Comparison of ENCODE assay signal across 8 cellular contexts in genomic region chr5:115377468-115378217, GRCh38.
DNase-seq lines count a peak whose midpoint lies in the region; ATAC-seq and TF ChIP-seq lines count a peak whose summit lies in the region.

No MANE protein-coding gene starts in this region.

- no TSS peak for BruUV-seq in Caco-2 (replicated peaks; lab: Mats Ljungman, UMichigan)

- H3K4me3 ChIP-seq in right atrium auricular region (no peak overlapping the region), Caco-2 (ENCODE audit: low read depth, low read length) (no peak overlapping the region)

- peaks cover under 1% of the 10 kb centered on the region for H3K27me3 Mint-ChIP-seq in T-helper 2 cell treated with Interferon-gamma antibody and Interleukin-4, amounts not matched to agents 5 μg/mL and 100 μg/mL, for 36 hours (ENCODE audit: low read depth)
- peaks cover 5% of the 10 kb centered on the region for H3K27me3 Mint-ChIP-seq in Caco-2 (ENCODE audit: insufficient read depth, unreplicated experiment)

- POLR2A ChIA-PET in Caco-2 (lab: Charles Lee): no interaction called here

- peaks cover 15% of the 10 kb centered on the region for H3K4me1 Mint-ChIP-seq in T-helper 2 cell treated with Interferon-gamma antibody and Interleukin-4, amounts not matched to agents 5 μg/mL and 100 μg/mL, for 36 hours (ENCODE audit: low read depth)
- H3K4me1 Mint-ChIP-seq in Caco-2 (ENCODE audit: low read depth, unreplicated experiment): no peaks in the 10 kb centered on the region

- no peaks in the 10 kb centered on the region for H3K9me3 Mint-ChIP-seq in T-helper 2 cell treated with Interferon-gamma antibody and Interleukin-4, amounts not matched to agents 5 μg/mL and 100 μg/mL, for 36 hours
- H3K9me3 Mint-ChIP-seq in Caco-2 (ENCODE audit: unreplicated experiment): no peaks in the 10 kb centered on the region

- ATAC-seq in HG02840 (IDR thresholded peaks at IDR 0.05; ENCODE audit: low FRiP score, unreplicated experiment) (peak; percentile 44), GM19324 (IDR thresholded peaks at IDR 0.05; ENCODE audit: low FRiP score, unreplicated experiment) (no peak)

- H3K27ac Mint-ChIP-seq in T-helper 2 cell treated with Interferon-gamma antibody and Interleukin-4, amounts not matched to agents 5 μg/mL and 100 μg/mL, for 36 hours: no peak overlapping the region
- H3K27ac Mint-ChIP-seq in Caco-2 (ENCODE audit: unreplicated experiment): no peak overlapping the region

- H3K36me3 ChIP-seq in right atrium auricular region (no peaks in the 10 kb centered on the region), Caco-2 (ENCODE audit: control insufficient read depth, insufficient read depth, low read length) (no peaks in the 10 kb centered on the region)

- peak overlapping the region in 1 of 2 donors; percentile 51 for H3K27ac ChIP-seq in right atrium auricular region

- CTCF ChIA-PET in Caco-2 (lab: Charles Lee): no interaction called here

- no peaks in the 10 kb centered on the region for H3K36me3 Mint-ChIP-seq in T-helper 2 cell treated with Interferon-gamma antibody and Interleukin-4, amounts not matched to agents 5 μg/mL and 100 μg/mL, for 36 hours (ENCODE audit: low read depth)
- H3K36me3 Mint-ChIP-seq in Caco-2 (ENCODE audit: insufficient read depth, unreplicated experiment): no peaks in the 10 kb centered on the region

- intact Hi-C loops in Caco-2 (cut with micrococcal nuclease; ENCODE audit: unreplicated experiment): no loop called here

- H3K4me3 Mint-ChIP-seq in T-helper 2 cell treated with Interferon-gamma antibody and Interleukin-4, amounts not matched to agents 5 μg/mL and 100 μg/mL, for 36 hours: peak overlapping the region; percentile 25
- no peak overlapping the region for H3K4me3 Mint-ChIP-seq in Caco-2 (ENCODE audit: unreplicated experiment)

- H3K9me3 ChIP-seq in right atrium auricular region: no peaks in the 10 kb centered on the region
- no peaks in the 10 kb centered on the region for H3K9me3 ChIP-seq in Caco-2

- TF ChIP-seq CTCF in right atrium auricular region (IDR thresholded peaks at IDR 0.05) (peak; percentile 15 to 62), Caco-2 (IDR thresholded peaks at IDR 0.05; ENCODE audit: insufficient read depth in 1 of 2, low read depth in 1 of 2, low read length in 1 of 2, severe bottlenecking in 1 of 2, unreplicated experiment in 1 of 2) (peak in 1 of 2 experiments; percentile 3)

- peak; percentile 10 for DNase-seq in NCI-H82 (lab: John Stamatoyannopoulos, UW)
- no peak for DNase-seq in NCI-H82 treated with DMSO at 0.1 percent for 48 hours (lab: John Stamatoyannopoulos, UW; ENCODE audit: unreplicated experiment)
- peak; percentile 7 for DNase-seq in T-helper 2 cell treated with Interferon-gamma antibody and Interleukin-4, amounts not matched to agents 5 μg/mL and 100 μg/mL, for 36 hours (ENCODE audit: low spot score)
- no peak for DNase-seq in right atrium auricular region (ENCODE audit: low spot score)
- DNase-seq in Caco-2: no peak
- no peak for DNase-seq in activated CD8-positive, alpha-beta memory T cell treated with anti-CD3 and anti-CD28 coated beads, Interleukin-2, amount 50 U/mL, for 48 hours

- peaks cover 0 to 10% of the 10 kb centered on the region in 2 donors for H3K4me1 ChIP-seq in right atrium auricular region
- H3K4me1 ChIP-seq in Caco-2: no peaks in the 10 kb centered on the region

- no peaks in the 10 kb centered on the region for H3K27me3 ChIP-seq in right atrium auricular region
- H3K27me3 ChIP-seq in Caco-2 (replicated peaks; ENCODE audit: control insufficient read depth, insufficient read depth, low read length): no peaks in the 10 kb centered on the region

Comparison
In these comparisons a context has a peak if more than half of its experiments do, and no peak if none do; other contexts are left out.
1. DNase-seq: peak in NCI-H82 (single experiment) and T-helper 2 cell treated with Interferon-gamma antibody and Interleukin-4, amounts not matched to agents 5 μg/mL and 100 μg/mL, for 36 hours (single experiment); none in NCI-H82 treated with DMSO at 0.1 percent for 48 hours (single experiment), right atrium auricular region (single experiment), Caco-2 (0 of 2) and activated CD8-positive, alpha-beta memory T cell treated with anti-CD3 and anti-CD28 coated beads, Interleukin-2, amount 50 U/mL, for 48 hours (single experiment).